19 cellular contexts compared by ENCODE assay signal in the genomic region with DNA sequence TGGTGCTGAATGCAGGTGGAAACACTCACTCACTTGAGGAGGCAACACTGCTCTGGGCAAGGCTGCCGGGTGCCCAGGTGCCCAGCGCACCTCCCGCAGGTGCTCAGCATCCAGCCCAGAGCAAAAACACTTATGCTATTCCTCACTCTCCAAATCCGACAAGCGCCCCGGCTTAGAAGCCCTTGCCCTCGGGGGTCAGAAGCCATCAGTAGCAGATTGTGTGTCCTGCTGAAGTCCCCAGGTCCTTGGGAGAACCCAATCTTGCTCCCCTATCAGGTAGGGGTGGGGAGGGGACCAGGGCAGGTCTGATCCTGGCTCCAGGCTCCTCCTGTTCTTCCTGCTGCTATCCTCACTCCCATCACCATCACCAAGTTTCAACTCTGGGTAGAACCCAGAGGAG.
"Had no signal": no experiment of that assay in that cellular context is flagged by ENCODE, and none has a peak within 500 bp of the region (broad histone marks: within the 10 kb centered on the region; RNA-seq: fewer than 3 reads in every experiment).

No MANE protein-coding gene starts in this region.

- H3K4me1 Mint-ChIP-seq: activated CD4-positive, alpha-beta memory T cell treated with anti-CD3 and anti-CD28 coated beads, Interleukin-2, amount 10 ng/mL, durations not matched to agents 7 days and 5 days had no signal

- H3K9me3 Mint-ChIP-seq: activated CD4-positive, alpha-beta memory T cell treated with anti-CD3 and anti-CD28 coated beads, Interleukin-2, amount 10 ng/mL, durations not matched to agents 7 days and 5 days; activated naive CD4-positive, alpha-beta T cell treated with anti-CD3 and anti-CD28 coated beads for 36 hours; nephron progenitor cell had no signal

- H3K27ac ChIP-seq: ascending aorta, right atrium auricular region, skin epidermis, thoracic aorta had no signal

- DNase-seq: activated CD4-positive, alpha-beta memory T cell treated with anti-CD3 and anti-CD28 coated beads, Interleukin-2, amount 10 ng/mL, durations not matched to agents 7 days and 5 days; activated CD4-positive, alpha-beta T cell treated with anti-CD3 and anti-CD28 coated beads for 48 hours; activated CD4-positive, CD25-positive, alpha-beta regulatory T cell; activated naive CD4-positive, alpha-beta T cell treated with anti-CD3 and anti-CD28 coated beads for 36 hours; cortex of kidney; erythroblast; foreskin melanocyte; glutamatergic neuron; hippocampal formation; nephron progenitor cell; occipital lobe; stimulated activated CD4-positive, alpha-beta T cell treated with anti-CD3 and anti-CD28 coated beads, Interleukin-4, amount 100 ng/mL, for 1 hour; T-helper 1 cell; T-helper 9 cell had no signal

- H3K4me1 ChIP-seq: ascending aorta, right atrium auricular region had no signal

- H3K4me3 Mint-ChIP-seq: activated CD4-positive, alpha-beta memory T cell treated with anti-CD3 and anti-CD28 coated beads, Interleukin-2, amount 10 ng/mL, durations not matched to agents 7 days and 5 days; activated naive CD4-positive, alpha-beta T cell treated with anti-CD3 and anti-CD28 coated beads for 36 hours had no signal

- H3K27ac Mint-ChIP-seq: activated CD4-positive, alpha-beta memory T cell treated with anti-CD3 and anti-CD28 coated beads, Interleukin-2, amount 10 ng/mL, durations not matched to agents 7 days and 5 days; activated naive CD4-positive, alpha-beta T cell treated with anti-CD3 and anti-CD28 coated beads for 36 hours; progenitor cell of endocrine pancreas had no signal

- H3K27me3 ChIP-seq: ascending aorta, right atrium auricular region had no signal

- H3K4me3 ChIP-seq: ascending aorta, right atrium auricular region, skin epidermis, thoracic aorta had no signal

- H3K9me3 ChIP-seq: ascending aorta, right atrium auricular region, thoracic aorta had no signal

- H3K27me3 Mint-ChIP-seq: activated CD4-positive, alpha-beta memory T cell treated with anti-CD3 and anti-CD28 coated beads, Interleukin-2, amount 10 ng/mL, durations not matched to agents 7 days and 5 days; progenitor cell of endocrine pancreas had no signal
